18 cellular contexts compared by ENCODE assay signal in genomic region chr11:69385466-69385820, GRCh38.
A peak's percentile ranks its signal among the peaks of the same experiment; 100 is the strongest.
DNase-seq lines count a peak whose midpoint lies in the region; ATAC-seq and TF ChIP-seq lines count a peak whose summit lies in the region.
"Had no signal": no experiment of that assay in that cellular context is flagged by ENCODE, and none has a peak within 500 bp of the region (broad histone marks: within the 10 kb centered on the region; RNA-seq: fewer than 3 reads in every experiment).

No MANE protein-coding gene starts in this region.

- H3K4me3 Mint-ChIP-seq in activated naive CD8-positive, alpha-beta T cell treated with anti-CD3 and anti-CD28 coated beads, Interleukin-2, amount 10 ng/mL, durations not matched to agents 7 days and 5 days: no peak overlapping the region
- H3K4me3 Mint-ChIP-seq in activated naive CD8-positive, alpha-beta T cell treated with anti-CD3 and anti-CD28 coated beads, Interleukin-2, amount 50 U/mL, for 24 hours: no peak overlapping the region
- no peak overlapping the region for H3K4me3 Mint-ChIP-seq in osteocyte (ENCODE audit: unreplicated experiment)
- H3K4me3 Mint-ChIP-seq: CD8-positive, alpha-beta memory T cell had no signal

- ATAC-seq in activated naive CD8-positive, alpha-beta T cell treated with anti-CD3 and anti-CD28 coated beads, Interleukin-2, amount 10 ng/mL, durations not matched to agents 7 days and 5 days (ENCODE audit: low read depth): no peak
- ATAC-seq in activated naive CD8-positive, alpha-beta T cell treated with anti-CD3 and anti-CD28 coated beads, Interleukin-2, amount 50 U/mL, for 24 hours: no peak
- ATAC-seq in HG03460 (IDR thresholded peaks at IDR 0.05; ENCODE audit: unreplicated experiment): no peak

- H3K27ac ChIP-seq in coronary artery (no peak overlapping the region), esophagus squamous epithelium (no peak overlapping the region)
- H3K27ac ChIP-seq: BLaER1 treated with 17β-estradiol and CSF1 and Interleukin-3, amounts not matched to agents 10 nM and 100 nM; HL-60; KMS-11; Peyer's patch had no signal

- peaks cover 2% of the 10 kb centered on the region for H3K27me3 Mint-ChIP-seq in activated naive CD8-positive, alpha-beta T cell treated with anti-CD3 and anti-CD28 coated beads, Interleukin-2, amount 10 ng/mL, durations not matched to agents 7 days and 5 days
- peaks cover 3% of the 10 kb centered on the region for H3K27me3 Mint-ChIP-seq in activated naive CD8-positive, alpha-beta T cell treated with anti-CD3 and anti-CD28 coated beads, Interleukin-2, amount 50 U/mL, for 24 hours
- no peaks in the 10 kb centered on the region for H3K27me3 Mint-ChIP-seq in osteocyte (ENCODE audit: unreplicated experiment)

- TF ChIP-seq CTCF in coronary artery (IDR thresholded peaks at IDR 0.05) (no peak), osteocyte (IDR thresholded peaks at IDR 0.05) (no peak), esophagus squamous epithelium (IDR thresholded peaks at IDR 0.05) (no peak)

- H3K4me1 Mint-ChIP-seq in activated naive CD8-positive, alpha-beta T cell treated with anti-CD3 and anti-CD28 coated beads, Interleukin-2, amount 10 ng/mL, durations not matched to agents 7 days and 5 days: peaks cover 2% of the 10 kb centered on the region
- no peaks in the 10 kb centered on the region for H3K4me1 Mint-ChIP-seq in activated naive CD8-positive, alpha-beta T cell treated with anti-CD3 and anti-CD28 coated beads, Interleukin-2, amount 50 U/mL, for 24 hours
- H3K4me1 Mint-ChIP-seq in osteocyte (ENCODE audit: unreplicated experiment): peaks cover 14% of the 10 kb centered on the region
- H3K4me1 Mint-ChIP-seq: CD8-positive, alpha-beta memory T cell had no signal

- peaks cover 19% of the 10 kb centered on the region for H3K9me3 Mint-ChIP-seq in activated naive CD8-positive, alpha-beta T cell treated with anti-CD3 and anti-CD28 coated beads, Interleukin-2, amount 10 ng/mL, durations not matched to agents 7 days and 5 days
- H3K9me3 Mint-ChIP-seq in activated naive CD8-positive, alpha-beta T cell treated with anti-CD3 and anti-CD28 coated beads, Interleukin-2, amount 50 U/mL, for 24 hours: peaks cover 26% of the 10 kb centered on the region
- H3K9me3 Mint-ChIP-seq in osteocyte (ENCODE audit: unreplicated experiment): peaks cover 14% of the 10 kb centered on the region

- DNase-seq in activated naive CD8-positive, alpha-beta T cell treated with anti-CD3 and anti-CD28 coated beads, Interleukin-2, amount 10 ng/mL, durations not matched to agents 7 days and 5 days: peak; percentile 4
- no peak for DNase-seq in activated naive CD8-positive, alpha-beta T cell treated with anti-CD3 and anti-CD28 coated beads, Interleukin-2, amount 50 U/mL, for 24 hours
- DNase-seq in coronary artery (ENCODE audit: low spot score) (peak; percentile 53), osteocyte (ENCODE audit: extremely low spot score, unreplicated experiment) (peak; percentile 62), esophagus squamous epithelium (lab: John Stamatoyannopoulos, UW) (no peak)
- DNase-seq in activated CD8-positive, alpha-beta memory T cell treated with anti-CD3 and anti-CD28 coated beads, Interleukin-2, amount 50 U/mL, for 48 hours: no peak
- DNase-seq: MV-4-11; NCI-H1694 treated with DMSO at 0.1 percent for 48 hours; NCI-H2107; NCI-H510A; NCI-H748 treated with DMSO at 0.1 percent for 48 hours; NK-92 treated with Interleukin-12 subunit alpha and Interleukin-12 subunit beta, amount 100 ng/mL, for 24 hours had no signal

- H3K36me3 Mint-ChIP-seq in activated naive CD8-positive, alpha-beta T cell treated with anti-CD3 and anti-CD28 coated beads, Interleukin-2, amount 10 ng/mL, durations not matched to agents 7 days and 5 days: no peaks in the 10 kb centered on the region
- H3K36me3 Mint-ChIP-seq in activated naive CD8-positive, alpha-beta T cell treated with anti-CD3 and anti-CD28 coated beads, Interleukin-2, amount 50 U/mL, for 24 hours (ENCODE audit: low read depth): peaks cover 1% of the 10 kb centered on the region
- peaks cover 4% of the 10 kb centered on the region for H3K36me3 Mint-ChIP-seq in osteocyte (ENCODE audit: unreplicated experiment)

- H3K4me3 ChIP-seq in coronary artery (no peak overlapping the region), esophagus squamous epithelium (no peak overlapping the region)
- H3K4me3 ChIP-seq: BLaER1 treated with 17β-estradiol and CSF1 and Interleukin-3, amounts not matched to agents 10 nM and 100 nM; Peyer's patch had no signal

- TF ChIP-seq POLR2A in esophagus squamous epithelium (IDR thresholded peaks at IDR 0.05): no peak

- POLR2A ChIA-PET in activated naive CD8-positive, alpha-beta T cell treated with anti-CD3 and anti-CD28 coated beads, Interleukin-2, amount 10 ng/mL, durations not matched to agents 7 days and 5 days (lab: Charles Lee): interaction anchor here (0.6 kb wide), 1 partner anchor 891 kb away, joined by 11 read pairs; no protein-coding TSS in a partner anchor

- H3K9me3 ChIP-seq in esophagus squamous epithelium: peaks cover 0 to 20% (median 13%) of the 10 kb centered on the region in 3 donors

- peaks cover 0 to 3% (median 0%) of the 10 kb centered on the region in 4 donors for H3K27me3 ChIP-seq in esophagus squamous epithelium
- H3K27me3 ChIP-seq: BLaER1 treated with 17β-estradiol and CSF1 and Interleukin-3, amounts not matched to agents 10 nM and 100 nM; Peyer's patch had no signal

- H3K36me3 ChIP-seq in esophagus squamous epithelium: no peaks in the 10 kb centered on the region
- H3K36me3 ChIP-seq: BLaER1 treated with 17β-estradiol and CSF1 and Interleukin-3, amounts not matched to agents 10 nM and 100 nM; Peyer's patch had no signal

- H3K27ac Mint-ChIP-seq in activated naive CD8-positive, alpha-beta T cell treated with anti-CD3 and anti-CD28 coated beads, Interleukin-2, amount 10 ng/mL, durations not matched to agents 7 days and 5 days: no peak overlapping the region
- H3K27ac Mint-ChIP-seq in activated naive CD8-positive, alpha-beta T cell treated with anti-CD3 and anti-CD28 coated beads, Interleukin-2, amount 50 U/mL, for 24 hours: no peak overlapping the region
- no peak overlapping the region for H3K27ac Mint-ChIP-seq in osteocyte (ENCODE audit: unreplicated experiment)
- H3K27ac Mint-ChIP-seq: CD8-positive, alpha-beta memory T cell had no signal

- WGBS in esophagus squamous epithelium, 2 donors: 86% methylated on average over 4 of the region's 5 CpGs; no CpG with 5 or more reads in 1 of the 2 donors

- peaks cover 0 to 9% (median 0%) of the 10 kb centered on the region in 3 donors for H3K4me1 ChIP-seq in esophagus squamous epithelium
- H3K4me1 ChIP-seq: Peyer's patch had no signal

- intact Hi-C loops in esophagus squamous epithelium (cut with DNase I): no loop called here

Comparison
In these comparisons a context has a peak if more than half of its experiments do, and no peak if none do; other contexts are left out.
1. DNase-seq: peak in activated naive CD8-positive, alpha-beta T cell treated with anti-CD3 and anti-CD28 coated beads, Interleukin-2, amount 10 ng/mL, durations not matched to agents 7 days and 5 days (single experiment), coronary artery (single experiment) and osteocyte (single experiment); none in activated naive CD8-positive, alpha-beta T cell treated with anti-CD3 and anti-CD28 coated beads, Interleukin-2, amount 50 U/mL, for 24 hours (single experiment), esophagus squamous epithelium (single experiment) and activated CD8-positive, alpha-beta memory T cell treated with anti-CD3 and anti-CD28 coated beads, Interleukin-2, amount 50 U/mL, for 48 hours (single experiment).